Comparison of ENCODE assay signal across 8 cellular contexts in the genomic region with DNA sequence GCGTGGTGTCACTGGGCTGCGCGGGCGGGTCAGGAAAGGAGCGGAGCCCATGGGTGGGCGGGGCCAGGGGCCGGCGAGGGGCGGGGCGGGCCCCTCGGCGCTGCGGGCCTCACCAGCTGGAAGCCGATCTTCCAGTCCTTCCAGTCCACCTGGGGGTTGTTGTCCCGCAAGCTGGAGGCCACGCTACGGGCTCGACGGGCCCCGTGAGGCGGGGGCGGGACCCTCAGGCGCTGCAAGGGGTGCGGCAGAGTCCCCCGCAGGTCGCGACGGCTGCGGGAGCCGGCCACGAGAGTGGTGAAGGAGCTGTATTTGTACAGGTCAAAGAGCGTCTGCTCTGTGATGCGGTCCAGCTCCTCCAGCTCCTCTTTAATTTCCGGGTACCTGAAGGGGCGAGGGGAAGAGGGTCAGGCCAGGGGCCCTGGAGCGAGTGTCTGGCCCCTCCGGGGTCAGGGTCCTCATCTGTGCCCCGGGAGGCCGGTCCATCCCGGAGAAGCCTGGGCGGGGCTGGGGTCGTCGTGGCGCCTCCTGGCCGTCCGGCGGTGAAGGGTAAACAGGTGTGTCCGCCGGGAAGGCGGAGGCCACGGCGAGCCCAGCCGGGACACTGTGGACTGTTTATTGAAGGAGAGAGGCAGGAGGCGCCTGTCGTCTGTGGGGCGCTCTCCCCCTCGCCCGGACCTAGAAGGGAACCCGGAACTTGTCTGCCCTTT. TPM values are rescaled to one million over a fixed set of nuclear protein-coding genes. Genes with fewer than 3 reads are reported as not detected.
DNase-seq lines count a peak whose midpoint lies in the region; ATAC-seq and TF ChIP-seq lines count a peak whose summit lies in the region.

No MANE protein-coding gene starts in this region.

- TF ChIP-seq CTCF in dorsolateral prefrontal cortex (IDR thresholded peaks at IDR 0.05 in 54 of 56, conservative IDR thresholded peaks at IDR 0.05 in 2 of 56; ENCODE audit: low read depth in 1 of 56, partially characterized antibody in 56 of 56), result no peak

- TF ChIP-seq RAD21 in Ishikawa (IDR thresholded peaks at IDR 0.05; ENCODE audit: low read depth), result no peak; the same call in 1 of the 2 replicates

- H3K36me3 Mint-ChIP-seq in CD4-positive, CD25-positive, alpha-beta regulatory T cell, result no peaks in the 10 kb centered on the region
- no peaks in the 10 kb centered on the region for H3K36me3 Mint-ChIP-seq in memory B cell

- H3K27me3 ChIP-seq in CD4-positive, CD25-positive, alpha-beta regulatory T cell (ENCODE audit: control insufficient read depth, insufficient read depth, low read length), result no peaks in the 10 kb centered on the region
- H3K27me3 ChIP-seq in dorsolateral prefrontal cortex, result peaks cover 0 to 10% (median 0%) of the 10 kb centered on the region in 45 donors

- peak; percentile 64 for TF ChIP-seq EP300 in Ishikawa (IDR thresholded peaks at IDR 0.05; ENCODE audit: borderline replicate concordance)

- H3K27ac ChIP-seq in CD4-positive, CD25-positive, alpha-beta regulatory T cell (ENCODE audit: insufficient read depth, low read length, poor library complexity, severe bottlenecking), result peak overlapping the region; percentile 71
- peak overlapping the region in 50 of 59 donors; percentile 2 to 89 (median 66) for H3K27ac ChIP-seq in dorsolateral prefrontal cortex

- no peaks in the 10 kb centered on the region for H3K36me3 ChIP-seq in CD4-positive, CD25-positive, alpha-beta regulatory T cell (ENCODE audit: control insufficient read depth, insufficient read depth, low read length)

- peak overlapping the region; percentile 88 to 92 (median 88) for H3K4me3 Mint-ChIP-seq in CD4-positive, CD25-positive, alpha-beta regulatory T cell
- H3K4me3 Mint-ChIP-seq in memory B cell, result peak overlapping the region; percentile 51

- H3K4me1 Mint-ChIP-seq in CD4-positive, CD25-positive, alpha-beta regulatory T cell, result peaks cover 17 to 46% (median 19%) of the 10 kb centered on the region in 4 donors
- H3K4me1 Mint-ChIP-seq in memory B cell, result peaks cover 10% of the 10 kb centered on the region

- DNase-seq in CD4-positive, CD25-positive, alpha-beta regulatory T cell, result peak; percentile 50 to 74 (median 62)
- DNase-seq in activated CD4-positive, alpha-beta T cell treated with anti-CD3 and anti-CD28 coated beads, Interleukin-2, amount 50 U/mL, for 24 hours (ENCODE audit: low read depth in 1 of 2, low spot score in 1 of 2), result peak; percentile 46 to 49
- DNase-seq in dorsolateral prefrontal cortex, result no peak
- DNase-seq in memory B cell (ENCODE audit: low spot score in 2 of 2), result peak in 1 of 2 donors; percentile 40
- DNase-seq in stimulated activated CD8-positive, alpha-beta memory T cell treated with anti-CD3 and anti-CD28 coated beads, Interleukin-2, amount 100 ng/mL, for 48 hours (ENCODE audit: low read depth in 2 of 2), result peak; percentile 61 to 63
- no peak for DNase-seq in COR-L47 (lab: John Stamatoyannopoulos, UW)

- peak; percentile 72 to 80 for ATAC-seq in CD4-positive, CD25-positive, alpha-beta regulatory T cell (ENCODE audit: low read depth in 2 of 2)
- ATAC-seq in memory B cell (ENCODE audit: low read depth) (peak; percentile 78), HG03280 (IDR thresholded peaks at IDR 0.05; ENCODE audit: unreplicated experiment) (no peak)

- H3K9me3 Mint-ChIP-seq in CD4-positive, CD25-positive, alpha-beta regulatory T cell, result peaks cover 0 to 2% (median 0%) of the 10 kb centered on the region in 7 donors
- H3K9me3 Mint-ChIP-seq in memory B cell, result peaks cover 4% of the 10 kb centered on the region

- intact Hi-C loops in dorsolateral prefrontal cortex (cut with DNase I), result no loop called here

- H3K4me3 ChIP-seq in CD4-positive, CD25-positive, alpha-beta regulatory T cell (ENCODE audit: low read depth, low read length), result peak overlapping the region; percentile 41
- peak overlapping the region; percentile 24 to 68 (median 57) for H3K4me3 ChIP-seq in dorsolateral prefrontal cortex

- H3K9me3 ChIP-seq in CD4-positive, CD25-positive, alpha-beta regulatory T cell (ENCODE audit: control insufficient read depth in 2 of 2, low read length in 2 of 2), result no peaks in the 10 kb centered on the region

- H3K27me3 Mint-ChIP-seq in CD4-positive, CD25-positive, alpha-beta regulatory T cell, result no peaks in the 10 kb centered on the region
- H3K27me3 Mint-ChIP-seq in memory B cell, result peaks cover 14% of the 10 kb centered on the region

- H3K27ac Mint-ChIP-seq in CD4-positive, CD25-positive, alpha-beta regulatory T cell, result peak overlapping the region; percentile 65 to 92 (median 86)
- H3K27ac Mint-ChIP-seq in memory B cell, result no peak overlapping the region

- H3K4me1 ChIP-seq in CD4-positive, CD25-positive, alpha-beta regulatory T cell (ENCODE audit: control insufficient read depth, insufficient read depth, low read length, poor library complexity, severe bottlenecking), result peaks cover 24% of the 10 kb centered on the region

TF ChIP-seq in Ishikawa, 13 proteins besides CTCF, POLR2A, EP300 and RAD21:
- TF ChIP-seq FOXM1 (IDR thresholded peaks at IDR 0.05; ENCODE audit: borderline replicate concordance, low read depth) (peak; percentile 70), TCF12 (IDR thresholded peaks at IDR 0.05; ENCODE audit: low read depth) (peak; percentile 88), YY1 (IDR thresholded peaks at IDR 0.05; ENCODE audit: low read depth) (peak; percentile 37; the same call in 1 of the 2 replicates), CREB1 (IDR thresholded peaks at IDR 0.05; ENCODE audit: low read depth) (no peak), CEBPB (IDR thresholded peaks at IDR 0.05) (no peak), ZBTB7A (IDR thresholded peaks at IDR 0.05; ENCODE audit: low read depth) (peak; percentile 98), EGR1 (IDR thresholded peaks at IDR 0.05) (peak; percentile 73), TAF1 (IDR thresholded peaks at IDR 0.05; ENCODE audit: low read depth) (peak; percentile 45), NFIC (IDR thresholded peaks at IDR 0.05) (no peak), TEAD4 (IDR thresholded peaks at IDR 0.05) (peak; percentile 69)
- TF ChIP-seq, protein P1, sequence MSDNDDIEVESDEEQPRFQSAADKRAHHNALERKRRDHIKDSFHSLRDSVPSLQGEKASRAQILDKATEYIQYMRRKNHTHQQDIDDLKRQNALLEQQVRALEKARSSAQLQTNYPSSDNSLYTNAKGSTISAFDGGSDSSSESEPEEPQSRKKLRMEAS (IDR thresholded peaks at IDR 0.05), result peak; percentile 79
- TF ChIP-seq, protein P2, sequence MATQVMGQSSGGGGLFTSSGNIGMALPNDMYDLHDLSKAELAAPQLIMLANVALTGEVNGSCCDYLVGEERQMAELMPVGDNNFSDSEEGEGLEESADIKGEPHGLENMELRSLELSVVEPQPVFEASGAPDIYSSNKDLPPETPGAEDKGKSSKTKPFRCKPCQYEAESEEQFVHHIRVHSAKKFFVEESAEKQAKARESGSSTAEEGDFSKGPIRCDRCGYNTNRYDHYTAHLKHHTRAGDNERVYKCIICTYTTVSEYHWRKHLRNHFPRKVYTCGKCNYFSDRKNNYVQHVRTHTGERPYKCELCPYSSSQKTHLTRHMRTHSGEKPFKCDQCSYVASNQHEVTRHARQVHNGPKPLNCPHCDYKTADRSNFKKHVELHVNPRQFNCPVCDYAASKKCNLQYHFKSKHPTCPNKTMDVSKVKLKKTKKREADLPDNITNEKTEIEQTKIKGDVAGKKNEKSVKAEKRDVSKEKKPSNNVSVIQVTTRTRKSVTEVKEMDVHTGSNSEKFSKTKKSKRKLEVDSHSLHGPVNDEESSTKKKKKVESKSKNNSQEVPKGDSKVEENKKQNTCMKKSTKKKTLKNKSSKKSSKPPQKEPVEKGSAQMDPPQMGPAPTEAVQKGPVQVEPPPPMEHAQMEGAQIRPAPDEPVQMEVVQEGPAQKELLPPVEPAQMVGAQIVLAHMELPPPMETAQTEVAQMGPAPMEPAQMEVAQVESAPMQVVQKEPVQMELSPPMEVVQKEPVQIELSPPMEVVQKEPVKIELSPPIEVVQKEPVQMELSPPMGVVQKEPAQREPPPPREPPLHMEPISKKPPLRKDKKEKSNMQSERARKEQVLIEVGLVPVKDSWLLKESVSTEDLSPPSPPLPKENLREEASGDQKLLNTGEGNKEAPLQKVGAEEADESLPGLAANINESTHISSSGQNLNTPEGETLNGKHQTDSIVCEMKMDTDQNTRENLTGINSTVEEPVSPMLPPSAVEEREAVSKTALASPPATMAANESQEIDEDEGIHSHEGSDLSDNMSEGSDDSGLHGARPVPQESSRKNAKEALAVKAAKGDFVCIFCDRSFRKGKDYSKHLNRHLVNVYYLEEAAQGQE (IDR thresholded peaks at IDR 0.05; ENCODE audit: low read depth), result peak; percentile 63
- TF ChIP-seq, protein P3, sequence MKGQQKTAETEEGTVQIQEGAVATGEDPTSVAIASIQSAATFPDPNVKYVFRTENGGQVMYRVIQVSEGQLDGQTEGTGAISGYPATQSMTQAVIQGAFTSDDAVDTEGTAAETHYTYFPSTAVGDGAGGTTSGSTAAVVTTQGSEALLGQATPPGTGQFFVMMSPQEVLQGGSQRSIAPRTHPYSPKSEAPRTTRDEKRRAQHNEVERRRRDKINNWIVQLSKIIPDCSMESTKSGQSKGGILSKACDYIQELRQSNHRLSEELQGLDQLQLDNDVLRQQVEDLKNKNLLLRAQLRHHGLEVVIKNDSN (IDR thresholded peaks at IDR 0.05), result 0 out of 2 replicates have a peak, but pooled peaks have one; percentile 20
TF ChIP-seq in Ishikawa: peak in this region for 10.

RNA-seq across cellular contexts. Expression of a gene that starts 11.9 kb away (rescaled TPM):
- 0.86 TPM for total RNA-seq in CD4-positive, CD25-positive, alpha-beta regulatory T cell
- polyA plus RNA-seq in CD4-positive, CD25-positive, alpha-beta regulatory T cell, result under 1 TPM; 0.09 to 0.60 (median 0.22) TPM
- 1 to 10 TPM in 24 of 120 experiments, under 1 TPM in 28, not detected in 68; 0.23 to 4.8 (median 0.89) TPM for total RNA-seq in dorsolateral prefrontal cortex

RNA-seq across cellular contexts. Expression of a gene that starts 20.5 kb away (rescaled TPM):
- total RNA-seq in CD4-positive, CD25-positive, alpha-beta regulatory T cell, result not detected
- under 1 TPM in 1 of 4 donors, not detected in 3; 0.35 TPM for polyA plus RNA-seq in CD4-positive, CD25-positive, alpha-beta regulatory T cell
- 10 to 100 TPM in 100 of 120 experiments, 1 to 10 TPM in 20; 4.6 to 36.0 (median 16.2) TPM for total RNA-seq in dorsolateral prefrontal cortex

RNA-seq across cellular contexts. Expression of a gene that starts 21.6 kb away (rescaled TPM):
- 38.5 TPM for total RNA-seq in CD4-positive, CD25-positive, alpha-beta regulatory T cell
- 10 to 100 TPM; 25.6 to 39.5 (median 31.0) TPM for polyA plus RNA-seq in CD4-positive, CD25-positive, alpha-beta regulatory T cell
- 100 to 1,000 TPM in 1 of 120 experiments, 10 to 100 TPM in 119; 16.4 to 101 (median 39.3) TPM for total RNA-seq in dorsolateral prefrontal cortex

RNA-seq across cellular contexts. Expression of a gene that starts 53.0 kb away (rescaled TPM):
- not detected for total RNA-seq in CD4-positive, CD25-positive, alpha-beta regulatory T cell
- under 1 TPM in 3 of 4 donors, not detected in 1; 0.31 to 0.62 (median 0.37) TPM for polyA plus RNA-seq in CD4-positive, CD25-positive, alpha-beta regulatory T cell
- under 1 TPM in 1 of 120 experiments, not detected in 119; 0.39 TPM for total RNA-seq in dorsolateral prefrontal cortex

Comparison
In these comparisons a context has a peak if more than half of its experiments do, and no peak if none do; other contexts are left out.
1. DNase-seq: peak in CD4-positive, CD25-positive, alpha-beta regulatory T cell (3 of 3), activated CD4-positive, alpha-beta T cell treated with anti-CD3 and anti-CD28 coated beads, Interleukin-2, amount 50 U/mL, for 24 hours (2 of 2) and stimulated activated CD8-positive, alpha-beta memory T cell treated with anti-CD3 and anti-CD28 coated beads, Interleukin-2, amount 100 ng/mL, for 48 hours (2 of 2); none in dorsolateral prefrontal cortex (0 of 10) and COR-L47 (single experiment).